Comparison of ENCODE assay signal across 8 cellular contexts in the genomic region with DNA sequence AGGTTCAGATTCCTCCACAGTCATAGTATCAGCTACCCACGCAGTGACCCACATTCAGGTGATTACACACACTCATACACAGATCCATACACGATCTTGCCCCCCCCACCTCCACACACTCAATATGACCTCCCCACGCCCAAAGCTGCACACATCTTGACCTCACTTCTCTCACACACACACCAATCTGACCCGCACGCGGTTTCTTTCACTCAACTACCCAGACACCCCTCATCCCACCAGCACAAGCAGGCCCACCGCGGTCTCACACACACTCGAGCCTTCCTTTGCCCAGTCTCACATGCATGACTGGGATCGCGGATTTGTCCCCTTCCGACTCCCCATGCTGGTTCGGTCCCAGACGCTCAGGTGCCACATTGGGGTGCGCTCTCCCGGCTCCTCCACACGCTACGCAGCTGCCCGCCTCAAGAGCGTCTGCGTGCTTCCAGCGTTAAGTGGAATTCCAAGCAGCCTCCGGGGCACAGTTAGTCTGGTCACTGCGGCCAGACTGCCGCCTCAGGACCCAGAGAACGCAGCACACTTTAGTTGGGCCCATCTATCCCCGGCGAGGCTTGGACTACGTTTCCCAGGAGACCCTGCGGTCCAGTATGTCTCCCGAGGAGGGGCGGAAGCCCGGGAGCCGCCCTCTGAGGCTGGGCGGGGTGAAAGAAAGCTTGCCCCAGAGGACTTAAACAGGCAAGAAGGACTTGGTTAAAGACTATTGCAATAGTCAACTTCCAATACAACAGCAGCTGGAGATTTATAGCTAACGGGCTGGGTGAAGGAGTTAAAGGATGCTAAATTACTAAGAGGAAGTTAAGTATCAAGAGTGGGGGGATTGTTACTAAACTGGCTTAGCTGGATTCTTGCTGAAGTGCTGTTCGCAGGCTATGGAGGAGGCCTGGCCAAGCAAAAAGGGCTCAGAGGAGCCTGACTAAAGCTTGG. TPM values are rescaled to one million over a fixed set of nuclear protein-coding genes. Genes with fewer than 3 reads are reported as not detected.
DNase-seq lines count a peak whose midpoint lies in the region; TF ChIP-seq lines count a peak whose summit lies in the region.

No MANE protein-coding gene starts in this region.

- peak overlapping the region; percentile 59; the same call in 1 of the 2 replicates for H3K4me2 ChIP-seq in MM.1S (ENCODE audit: low read depth, low read length)

- H3K27ac Mint-ChIP-seq in activated naive CD4-positive, alpha-beta T cell treated with anti-CD3 and anti-CD28 coated beads for 36 hours: no peak overlapping the region

- H3K9me2 ChIP-seq in MM.1S (replicated peaks; ENCODE audit: insufficient read depth, low read length): no peaks in the 10 kb centered on the region

- intact Hi-C loops in activated naive CD4-positive, alpha-beta T cell treated with anti-CD3 and anti-CD28 coated beads for 36 hours (cut with micrococcal nuclease): loop anchor here (1.0 to 10.0 kb wide), 18 partner anchors 12 to 929 kb away; partner anchors contain the start of genes ZFP14, ZNF146, ZNF260 and ZNF382

- H3K4me1 ChIP-seq in MM.1S (ENCODE audit: low read length) (no peaks in the 10 kb centered on the region), SJSA1 (replicated peaks) (no peaks in the 10 kb centered on the region)

- no peak for TF ChIP-seq CTCF in MM.1S (IDR thresholded peaks at IDR 0.05; ENCODE audit: low read length)

- peaks cover 24% of the 10 kb centered on the region for H3K9me3 Mint-ChIP-seq in activated naive CD4-positive, alpha-beta T cell treated with anti-CD3 and anti-CD28 coated beads for 36 hours

- H3K4me3 ChIP-seq in MM.1S (ENCODE audit: low read length) (peak overlapping the region; percentile 66), SJSA1 (peak overlapping the region; percentile 28)

- H2AFZ ChIP-seq in MM.1S (ENCODE audit: low read length): peak overlapping the region; percentile 92

- CTCF ChIA-PET in activated naive CD4-positive, alpha-beta T cell treated with anti-CD3 and anti-CD28 coated beads for 36 hours (lab: Charles Lee): interaction anchor here (0.8 kb wide), 1 partner anchor 11 kb away, joined by 3 read pairs; no protein-coding TSS in a partner anchor

- H3K9ac ChIP-seq in MM.1S (ENCODE audit: low read length): no peak overlapping the region

- H3K36me3 ChIP-seq in MM.1S (replicated peaks; ENCODE audit: insufficient read depth, low read length): no peaks in the 10 kb centered on the region
- no peaks in the 10 kb centered on the region for H3K36me3 ChIP-seq in SJSA1

- no peaks in the 10 kb centered on the region for H3K79me2 ChIP-seq in MM.1S (ENCODE audit: low read length)

- H3K27me3 ChIP-seq in MM.1S (replicated peaks; ENCODE audit: insufficient read depth, low read length) (no peaks in the 10 kb centered on the region), SJSA1 (replicated peaks) (no peaks in the 10 kb centered on the region)

- DNase-seq in ELR (ENCODE audit: low read depth) (peak; percentile 92), GOT3 (lab: John Stamatoyannopoulos, UW) (peak; percentile 27), MM.1S (peak; percentile 64), SJSA1 (ENCODE audit: low read depth in 1 of 2, low spot score in 2 of 2) (no peak), germinal center (ENCODE audit: low spot score) (peak; percentile 89), non-pigmented ciliary epithelial cell (ENCODE audit: low read depth) (peak; percentile 73), substantia nigra (lab: John Stamatoyannopoulos, UW) (peak; percentile 44 to 94 (median 84))
- peak; percentile 93 for DNase-seq in activated naive CD4-positive, alpha-beta T cell treated with anti-CD3 and anti-CD28 coated beads for 36 hours

- H3K27ac ChIP-seq in MM.1S (ENCODE audit: low read length) (no peak overlapping the region), SJSA1 (no peak overlapping the region), substantia nigra (ENCODE audit: low read depth, low read length, poor library complexity, severe bottlenecking) (peak overlapping the region; percentile 94)

- H3F3A ChIP-seq in MM.1S (ENCODE audit: insufficient read depth, low read length): no peaks in the 10 kb centered on the region

- H4K20me1 ChIP-seq in MM.1S (ENCODE audit: insufficient read depth, low read length): no peaks in the 10 kb centered on the region

- peaks cover 2% of the 10 kb centered on the region for H3K4me1 Mint-ChIP-seq in activated naive CD4-positive, alpha-beta T cell treated with anti-CD3 and anti-CD28 coated beads for 36 hours (ENCODE audit: low read depth)

- H3K27me3 Mint-ChIP-seq in activated naive CD4-positive, alpha-beta T cell treated with anti-CD3 and anti-CD28 coated beads for 36 hours (ENCODE audit: low read depth): no peaks in the 10 kb centered on the region

- H3K9me3 ChIP-seq in MM.1S (replicated peaks; ENCODE audit: insufficient read depth, low read length): no peaks in the 10 kb centered on the region
- H3K9me3 ChIP-seq in SJSA1 (replicated peaks): peaks cover 18% of the 10 kb centered on the region

- H3K36me3 Mint-ChIP-seq in activated naive CD4-positive, alpha-beta T cell treated with anti-CD3 and anti-CD28 coated beads for 36 hours (ENCODE audit: low read depth): peaks cover 49% of the 10 kb centered on the region

- H3K4me3 Mint-ChIP-seq in activated naive CD4-positive, alpha-beta T cell treated with anti-CD3 and anti-CD28 coated beads for 36 hours: no peak overlapping the region

RNA-seq across cellular contexts. Expression of gene ZNF345, which starts 0.7 kb away (rescaled TPM):
- total RNA-seq in SJSA1 (2014; rRNA removed; shearing (Covaris generic)): 0.06 and 1.8 TPM in 2 replicates
- total RNA-seq in activated naive CD4-positive, alpha-beta T cell treated with anti-CD3 and anti-CD28 coated beads for 36 hours: 1 to 10 TPM; 3.0 to 3.6 TPM

RNA-seq across cellular contexts. Expression of gene ZNF790, which starts 11.8 kb away (rescaled TPM):
- total RNA-seq in SJSA1 (2014; rRNA removed; shearing (Covaris generic)): 0.18 TPM in 1 of 2 replicates, not detected in the other
- total RNA-seq in activated naive CD4-positive, alpha-beta T cell treated with anti-CD3 and anti-CD28 coated beads for 36 hours: 1 to 10 TPM; 4.9 to 5.2 TPM

Comparison
In these comparisons a context has a peak if more than half of its experiments do, and no peak if none do; other contexts are left out.
1. DNase-seq: peak in ELR (single experiment), GOT3 (single experiment), MM.1S (single experiment), activated naive CD4-positive, alpha-beta T cell treated with anti-CD3 and anti-CD28 coated beads for 36 hours (single experiment), germinal center (single experiment), non-pigmented ciliary epithelial cell (single experiment) and substantia nigra (49 of 49); none in SJSA1 (0 of 2).